Comparison of ENCODE assay signal across 14 cellular contexts in the genomic region with DNA sequence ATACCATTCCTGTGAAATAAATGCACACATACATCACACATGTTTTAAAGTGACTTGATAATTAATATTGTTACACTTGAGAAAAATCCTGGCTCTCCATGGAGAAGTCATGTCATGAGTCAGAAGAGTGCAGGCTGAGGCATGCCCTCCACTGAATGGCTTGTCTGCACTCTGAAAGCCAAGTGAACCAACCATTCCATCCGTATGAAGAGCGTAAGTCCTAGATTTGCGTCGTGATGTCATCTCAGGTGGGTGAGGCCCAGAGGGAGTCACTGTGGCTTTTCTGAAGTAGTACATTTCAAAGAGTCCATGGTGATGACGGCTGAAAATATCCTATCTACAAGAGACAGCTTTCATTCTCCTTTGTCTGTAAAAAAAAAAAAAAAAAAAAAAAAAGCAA.
A peak's percentile ranks its signal among the peaks of the same experiment; 100 is the strongest.
DNase-seq lines count a peak whose midpoint lies in the region; ATAC-seq lines count a peak whose summit lies in the region.
"Had no signal": no experiment of that assay in that cellular context is flagged by ENCODE, and none has a peak within 500 bp of the region (broad histone marks: within the 10 kb centered on the region; RNA-seq: fewer than 3 reads in every experiment).

No MANE protein-coding gene starts in this region.

- H3K27me3 ChIP-seq in GM23248 (replicated peaks; ENCODE audit: insufficient read depth) = no peaks in the 10 kb centered on the region
- H3K27me3 ChIP-seq: adrenal gland, heart right ventricle had no signal

- no peaks in the 10 kb centered on the region for H3K4me1 ChIP-seq in GM23248 (ENCODE audit: insufficient read depth)
- H3K4me1 ChIP-seq: adrenal gland had no signal

- H3K9me2 ChIP-seq in GM23248 (ENCODE audit: insufficient read depth) = no peaks in the 10 kb centered on the region

- H3K27ac ChIP-seq in GM23248 (no peak overlapping the region), epithelial cell of prostate (peak overlapping the region; percentile 84)
- H3K27ac ChIP-seq: adrenal gland, heart right ventricle had no signal

- no peaks in the 10 kb centered on the region for H3K9me3 ChIP-seq in GM23248 (ENCODE audit: low read depth)
- H3K9me3 ChIP-seq: adrenal gland had no signal

- no peak overlapping the region for H3K9ac ChIP-seq in GM23248

- in situ Hi-C loops in GM23248 (cut with MboI) = no loop called here

- H2AFZ ChIP-seq in GM23248 = no peak overlapping the region

- no peaks in the 10 kb centered on the region for H3F3A ChIP-seq in GM23248 (ENCODE audit: insufficient read depth)

- no peak overlapping the region for H3K4me2 ChIP-seq in GM23248 (ENCODE audit: unreplicated experiment)

- WGBS in GM23248 (ENCODE audit: low coverage in 1 of 2, low lambda C conversion rate in 2 of 2, missing lambda C conversion rate in 2 of 2), 2 experiments = 76% methylated on average over 5 of the region's 5 CpGs

- H3K79me2 ChIP-seq in GM23248 (ENCODE audit: insufficient read depth) = no peaks in the 10 kb centered on the region

- ATAC-seq in GM21447 (IDR thresholded peaks at IDR 0.05; ENCODE audit: unreplicated experiment) = no peak
- ATAC-seq: left lobe of liver; naive thymus-derived CD8-positive, alpha-beta T cell had no signal

- no peaks in the 10 kb centered on the region for H4K20me1 ChIP-seq in GM23248 (ENCODE audit: insufficient read depth)

- no peak overlapping the region for H3K4me3 ChIP-seq in GM23248
- H3K4me3 ChIP-seq: adrenal gland, heart right ventricle had no signal

- no peaks in the 10 kb centered on the region for H3K36me3 ChIP-seq in GM23248 (ENCODE audit: low read depth)
- H3K36me3 ChIP-seq: adrenal gland, heart right ventricle had no signal

- DNase-seq in GM23248 = peak; percentile 0
- peak; percentile 12 to 77 (median 24) for DNase-seq in NCI-H1417 (lab: John Stamatoyannopoulos, UW)
- DNase-seq in epithelial cell of prostate (ENCODE audit: low read depth, low spot score) = peak; percentile 99
- DNase-seq in renal cortical epithelial cell (ENCODE audit: low read depth) = peak; percentile 1
- DNase-seq in T-helper 9 cell = no peak
- DNase-seq in activated effector memory CD4-positive, alpha-beta T cell treated with anti-CD3 and anti-CD28 coated beads, Interleukin-2, amount 50 U/mL, for 16 hours = no peak
- DNase-seq: activated T-cell treated with anti-CD3 and anti-CD28 coated beads, Interleukin-2, amount 50 U/mL, for 48 hours; adrenal gland; heart right ventricle; HFFc6; naive thymus-derived CD8-positive, alpha-beta T cell; NCI-H526 treated with DMSO at 0.1 percent for 48 hours had no signal

Comparison
In these comparisons a context has a peak if more than half of its experiments do, and no peak if none do; other contexts are left out.
1. DNase-seq: peak in GM23248 (single experiment), NCI-H1417 (3 of 3), epithelial cell of prostate (single experiment) and renal cortical epithelial cell (single experiment); none in T-helper 9 cell (single experiment) and activated effector memory CD4-positive, alpha-beta T cell treated with anti-CD3 and anti-CD28 coated beads, Interleukin-2, amount 50 U/mL, for 16 hours (single experiment).